ENCODE assay signal across 22 cellular contexts in the genomic region with DNA sequence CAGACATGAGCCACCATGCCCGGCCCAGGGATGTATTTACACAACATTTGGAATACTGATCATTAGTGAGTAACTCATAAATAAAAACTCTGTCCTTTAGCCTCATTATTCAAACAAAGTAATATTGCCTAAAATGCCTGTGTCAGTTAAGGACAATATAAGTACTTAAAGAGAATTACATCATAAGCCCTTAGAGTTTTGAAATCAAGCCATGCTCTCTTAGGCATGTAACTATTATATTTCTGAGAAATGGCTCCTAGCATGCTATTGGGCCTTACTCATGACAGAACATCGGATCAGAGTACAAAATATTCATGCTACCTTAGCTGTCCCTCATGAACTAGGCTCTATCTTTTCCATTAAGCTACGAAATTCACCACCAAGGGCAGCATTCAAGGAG.
"Had no signal": no experiment of that assay in that cellular context is flagged by ENCODE, and none has a peak within 500 bp of the region (broad histone marks: within the 10 kb centered on the region; RNA-seq: fewer than 3 reads in every experiment).

No MANE protein-coding gene starts in this region.

- H3K4me1 Mint-ChIP-seq: activated CD4-positive, alpha-beta memory T cell treated with anti-CD3 and anti-CD28 coated beads, Interleukin-2, amount 10 ng/mL, durations not matched to agents 7 days and 5 days; activated naive CD4-positive, alpha-beta T cell treated with anti-CD3 and anti-CD28 coated beads, Interleukin-2, amount 50 U/mL, for 24 hours; naive thymus-derived CD4-positive, alpha-beta T cell; stimulated activated effector memory CD8-positive, alpha-beta T cell treated with anti-CD3 and anti-CD28 coated beads, Interleukin-12 subunit alpha, Interleukin-12 subunit beta, amount 100 ng/mL, for 72 hours; T-helper 17 cell; WTC11 had no signal

- H3K36me3 Mint-ChIP-seq: activated naive CD4-positive, alpha-beta T cell treated with anti-CD3 and anti-CD28 coated beads, Interleukin-2, amount 50 U/mL, for 24 hours; naive thymus-derived CD4-positive, alpha-beta T cell; stimulated activated effector memory CD8-positive, alpha-beta T cell treated with anti-CD3 and anti-CD28 coated beads, Interleukin-12 subunit alpha, Interleukin-12 subunit beta, amount 100 ng/mL, for 72 hours; WTC11 had no signal

- H3K4me1 ChIP-seq: esophagus squamous epithelium, gastroesophageal sphincter, pancreas, vagina had no signal

- FAIRE-seq: pancreas, TTC549 had no signal

- H3K4me3 ChIP-seq: coronary artery, esophagus squamous epithelium, gastroesophageal sphincter, heart right ventricle, mucosa of descending colon, pancreas, vagina had no signal

- H3K36me3 ChIP-seq: esophagus squamous epithelium, gastroesophageal sphincter, heart right ventricle, pancreas, vagina had no signal

- DNase-seq: activated CD4-positive, alpha-beta memory T cell treated with anti-CD3 and anti-CD28 coated beads, Interleukin-2, amount 10 ng/mL, durations not matched to agents 7 days and 5 days; activated CD4-positive, alpha-beta T cell treated with anti-CD3 and anti-CD28 coated beads for 4 hours; activated effector memory CD4-positive, alpha-beta T cell treated with Interleukin-2 at 50 U/mL for 16 hours; activated T-cell treated with anti-CD3 and anti-CD28 coated beads, Interleukin-2, amount 50 U/mL, for 4 hours; amniotic stem cell; central memory CD4-positive, alpha-beta T cell; esophagus squamous epithelium; heart right ventricle; left colon; mammary epithelial cell; mucosa of descending colon; naive thymus-derived CD4-positive, alpha-beta T cell; pancreas; stimulated activated CD4-positive, alpha-beta T cell treated with anti-CD3 and anti-CD28 coated beads, Interleukin-12 subunit alpha, Interleukin-12 subunit beta, amount 100 ng/mL, for 4 hours; T-helper 17 cell had no signal

- H3K27ac ChIP-seq: coronary artery, esophagus squamous epithelium, gastroesophageal sphincter, heart right ventricle, pancreas, vagina had no signal

- H3K4me3 Mint-ChIP-seq: activated CD4-positive, alpha-beta memory T cell treated with anti-CD3 and anti-CD28 coated beads, Interleukin-2, amount 10 ng/mL, durations not matched to agents 7 days and 5 days; activated naive CD4-positive, alpha-beta T cell treated with anti-CD3 and anti-CD28 coated beads, Interleukin-2, amount 50 U/mL, for 24 hours; activated T-cell treated with anti-CD3 and anti-CD28 coated beads, Interleukin-2, amount 50 U/mL, for 4 hours; naive thymus-derived CD4-positive, alpha-beta T cell; stimulated activated effector memory CD8-positive, alpha-beta T cell treated with anti-CD3 and anti-CD28 coated beads, Interleukin-12 subunit alpha, Interleukin-12 subunit beta, amount 100 ng/mL, for 72 hours; T-helper 17 cell; WTC11 had no signal

- H3K9me3 Mint-ChIP-seq: activated CD4-positive, alpha-beta memory T cell treated with anti-CD3 and anti-CD28 coated beads, Interleukin-2, amount 10 ng/mL, durations not matched to agents 7 days and 5 days; activated T-cell treated with anti-CD3 and anti-CD28 coated beads, Interleukin-2, amount 50 U/mL, for 4 hours; WTC11 had no signal

- H3K27me3 ChIP-seq: esophagus squamous epithelium, gastroesophageal sphincter, heart right ventricle, pancreas, vagina had no signal

- H3K9me3 ChIP-seq: esophagus squamous epithelium, gastroesophageal sphincter, heart right ventricle, mucosa of descending colon, pancreas, vagina had no signal

- H3K27me3 Mint-ChIP-seq: activated CD4-positive, alpha-beta memory T cell treated with anti-CD3 and anti-CD28 coated beads, Interleukin-2, amount 10 ng/mL, durations not matched to agents 7 days and 5 days had no signal

- H3K27ac Mint-ChIP-seq: activated CD4-positive, alpha-beta memory T cell treated with anti-CD3 and anti-CD28 coated beads, Interleukin-2, amount 10 ng/mL, durations not matched to agents 7 days and 5 days; activated naive CD4-positive, alpha-beta T cell treated with anti-CD3 and anti-CD28 coated beads, Interleukin-2, amount 50 U/mL, for 24 hours; naive thymus-derived CD4-positive, alpha-beta T cell; stimulated activated effector memory CD8-positive, alpha-beta T cell treated with anti-CD3 and anti-CD28 coated beads, Interleukin-12 subunit alpha, Interleukin-12 subunit beta, amount 100 ng/mL, for 72 hours; T-helper 17 cell; WTC11 had no signal
